Comparison of ENCODE assay signal across 8 cellular contexts in genomic region chr6:89145461-89145961, GRCh38. TPM values are rescaled to one million over a fixed set of nuclear protein-coding genes. Genes with fewer than 3 reads are reported as not detected.
DNase-seq lines count a peak whose midpoint lies in the region; ATAC-seq and TF ChIP-seq lines count a peak whose summit lies in the region.

No MANE protein-coding gene starts in this region.

- peak overlapping the region; percentile 85 for H3K9ac ChIP-seq in OCI-LY1 (ENCODE audit: low read length)

- no peaks in the 10 kb centered on the region for H4K20me1 ChIP-seq in OCI-LY1 (ENCODE audit: insufficient read depth, low read length)

- DNase-seq in DMS 273 treated with DMSO at 0.1 percent for 48 hours (lab: John Stamatoyannopoulos, UW) (peak; percentile 62), breast epithelium (ENCODE audit: low spot score in 2 of 2) (no peak), kidney tubule cell (ENCODE audit: low spot score) (peak; percentile 55), NCI-H1417 treated with DMSO at 0.1 percent for 48 hours (lab: John Stamatoyannopoulos, UW) (no peak)
- DNase-seq in stimulated activated naive CD4-positive, alpha-beta T cell (lab: John Stamatoyannopoulos, UW), result peak in 4 of 6 experiments; percentile 20 to 67 (median 60)

- intact Hi-C loops in breast epithelium (cut with DNase I; ENCODE audit: low total_unique reads), result no loop called here

- no peak for TF ChIP-seq POLR2A in breast epithelium (IDR thresholded peaks at IDR 0.05)

- peak overlapping the region; percentile 70; the same call in 1 of the 2 replicates for H2AFZ ChIP-seq in OCI-LY1 (ENCODE audit: low read length)

- H3F3A ChIP-seq in OCI-LY1 (ENCODE audit: insufficient read depth, low read length), result no peaks in the 10 kb centered on the region

- H3K79me2 ChIP-seq in OCI-LY1 (ENCODE audit: insufficient read depth, low read length), result peaks cover 10% of the 10 kb centered on the region; the same call in 1 of the 2 replicates

- H3K4me3 ChIP-seq in OCI-LY1 (ENCODE audit: low read depth, low read length, poor library complexity, severe bottlenecking) (peak overlapping the region; percentile 90), breast epithelium (peak overlapping the region; percentile 62 to 95 (median 85))

- no peaks in the 10 kb centered on the region for H3K9me2 ChIP-seq in OCI-LY1 (ENCODE audit: low read depth, low read length)

- H3K27me3 ChIP-seq in OCI-LY1 (ENCODE audit: insufficient read depth, low read length) (no peaks in the 10 kb centered on the region), breast epithelium (no peaks in the 10 kb centered on the region)

- H3K27ac ChIP-seq in OCI-LY1 (ENCODE audit: low read depth, low read length, poor library complexity, severe bottlenecking), result peak overlapping the region; percentile 64
- peak overlapping the region; percentile 85 to 92 for H3K27ac ChIP-seq in breast epithelium

- TF ChIP-seq CTCF in OCI-LY1 (IDR thresholded peaks at IDR 0.05; ENCODE audit: low read length) (no peak), breast epithelium (IDR thresholded peaks at IDR 0.05) (no peak)

- H3K36me3 ChIP-seq in OCI-LY1 (ENCODE audit: insufficient read depth, low read length), result peaks cover 15% of the 10 kb centered on the region; the same call in 1 of the 2 replicates
- H3K36me3 ChIP-seq in breast epithelium, result no peaks in the 10 kb centered on the region

- H3K4me1 ChIP-seq in OCI-LY1 (ENCODE audit: insufficient read depth, low read length, severe bottlenecking) (peaks cover 35% of the 10 kb centered on the region), breast epithelium (no peaks in the 10 kb centered on the region)

- peak; percentile 63 for ATAC-seq in GM19035 (IDR thresholded peaks at IDR 0.05; ENCODE audit: unreplicated experiment)
- ATAC-seq in HG03135 (IDR thresholded peaks at IDR 0.05; ENCODE audit: unreplicated experiment), result peak; percentile 60

- peak overlapping the region; percentile 71 for H3K4me2 ChIP-seq in OCI-LY1 (ENCODE audit: low read length)

- no peaks in the 10 kb centered on the region for H3K9me3 ChIP-seq in OCI-LY1 (ENCODE audit: low read length)
- no peaks in the 10 kb centered on the region for H3K9me3 ChIP-seq in breast epithelium

RNA-seq across cellular contexts. Expression of gene PM20D2, which starts 0.3 kb away (rescaled TPM):
- 10 to 100 TPM in 2 of 3 donors, 1 to 10 TPM in 1; 3.7 to 22.5 (median 21.3) TPM for total RNA-seq in breast epithelium

RNA-seq across cellular contexts. Expression of gene SRSF12, which starts 27.6 kb away (rescaled TPM):
- total RNA-seq in breast epithelium, result 1 to 10 TPM in 1 of 3 donors, under 1 TPM in 1, not detected in 1; 0.98 to 1.8 TPM

Comparison
In these comparisons a context has a peak if more than half of its experiments do, and no peak if none do; other contexts are left out.
1. DNase-seq: peak in DMS 273 treated with DMSO at 0.1 percent for 48 hours (single experiment), kidney tubule cell (single experiment) and stimulated activated naive CD4-positive, alpha-beta T cell (4 of 6); none in breast epithelium (0 of 2) and NCI-H1417 treated with DMSO at 0.1 percent for 48 hours (single experiment).